In genomic region chr6:77124604-77125003, GRCh38 we compare ENCODE assay signal across 1 cellular context.
TF ChIP-seq lines count a peak whose summit lies in the region.

No MANE protein-coding gene starts in this region.

TF ChIP-seq in GM23338, 12 proteins besides CTCF, POLR2A, EP300 and RAD21 (continued from another document):
- TF ChIP-seq ETS1 (IDR thresholded peaks at IDR 0.05) (no peak), ZNF331 (CRISPR knock-in tag; IDR thresholded peaks at IDR 0.05; ENCODE audit: low read depth) (no peak), ZNF114 (CRISPR knock-in tag; IDR thresholded peaks at IDR 0.05) (no peak), STAT1 (IDR thresholded peaks at IDR 0.05; ENCODE audit: unreplicated experiment) (no peak), CREB1 (CRISPR knock-in tag; IDR thresholded peaks at IDR 0.05; ENCODE audit: low read depth) (no peak), EZH2 (IDR thresholded peaks at IDR 0.05; ENCODE audit: low read depth, unreplicated experiment) (no peak), NANOG (IDR thresholded peaks at IDR 0.05; ENCODE audit: borderline replicate concordance) (no peak)
